In genomic region chr5:133611357-133612020, GRCh38 we compare ENCODE assay signal across 9 cellular contexts. TPM values are rescaled to one million over a fixed set of nuclear protein-coding genes. Genes with fewer than 3 reads are reported as not detected.
A peak's percentile ranks its signal among the peaks of the same experiment; 100 is the strongest.
DNase-seq lines count a peak whose midpoint lies in the region; ATAC-seq lines count a peak whose summit lies in the region.
"Had no signal": no experiment of that assay in that cellular context is flagged by ENCODE, and none has a peak within 500 bp of the region (broad histone marks: within the 10 kb centered on the region; RNA-seq: fewer than 3 reads in every experiment).

No MANE protein-coding gene starts in this region.

- DNase-seq in stimulated activated CD4-positive, alpha-beta T cell treated with anti-CD3 and anti-CD28 coated beads, Interleukin-15, amount 100 ng/mL, for 24 hours: peak; percentile 29
- DNase-seq in stimulated activated CD4-positive, alpha-beta T cell treated with anti-CD3 and anti-CD28 coated beads, Interleukin-1b, Interleukin-23, amount 100 ng/mL, for 48 hours: no peak
- DNase-seq in mesenchymal stem cell (no peak), COLO829 (ENCODE audit: low spot score) (no peak), globus pallidus (ENCODE audit: low spot score) (no peak), MV-4-11 (lab: John Stamatoyannopoulos, UW) (no peak)
- DNase-seq: Kasumi-1 had no signal

- peak overlapping the region; percentile 33 for H3K27ac ChIP-seq in angular gyrus (ENCODE audit: low read depth, low read length)
- no peak overlapping the region for H3K27ac ChIP-seq in mesenchymal stem cell (ENCODE audit: low read length, poor library complexity, severe bottlenecking)

- no peak overlapping the region for H2BK120ac ChIP-seq in mesenchymal stem cell (ENCODE audit: low read depth, low read length)

- H3K14ac ChIP-seq in mesenchymal stem cell (ENCODE audit: low read length in 2 of 2): no peak overlapping the region

- H2AFZ ChIP-seq in mesenchymal stem cell (ENCODE audit: low read depth, low read length): no peak overlapping the region

- no peak overlapping the region for H3K4ac ChIP-seq in mesenchymal stem cell (ENCODE audit: low read depth in 1 of 2, low read length in 2 of 2)

- H3K36me3 ChIP-seq in mesenchymal stem cell (ENCODE audit: control insufficient read depth in 1 of 2, insufficient read depth in 2 of 2, low read depth in 1 of 2, low read length in 2 of 2): no peaks in the 10 kb centered on the region

- no peak for ATAC-seq in GM21381 (IDR thresholded peaks at IDR 0.05; ENCODE audit: unreplicated experiment)

- peaks cover 58 to 99% of the 10 kb centered on the region in 2 experiments for H3K27me3 ChIP-seq in mesenchymal stem cell (ENCODE audit: control insufficient read depth in 1 of 2, insufficient read depth in 1 of 2, low read length in 2 of 2)

- H3K18ac ChIP-seq in mesenchymal stem cell (ENCODE audit: low read depth in 1 of 2, low read length in 2 of 2): no peak overlapping the region

- no peak overlapping the region for H4K8ac ChIP-seq in mesenchymal stem cell (ENCODE audit: low read length)

- peaks cover 18% of the 10 kb centered on the region for H3K4me1 ChIP-seq in mesenchymal stem cell (ENCODE audit: control insufficient read depth, insufficient read depth, low read depth, low read length)

- H3K79me1 ChIP-seq in mesenchymal stem cell (replicated peaks; ENCODE audit: low read length, poor library complexity, severe bottlenecking): no peaks in the 10 kb centered on the region

- WGBS in mesenchymal stem cell: 7% methylated on average over 50 of the region's 67 CpGs

- H4K91ac ChIP-seq in mesenchymal stem cell (ENCODE audit: low read length): no peak overlapping the region

- peak overlapping the region in 1 of 2 experiments; percentile 36 for H3K4me3 ChIP-seq in mesenchymal stem cell (ENCODE audit: insufficient read depth in 1 of 2, low read depth in 1 of 2, low read length in 2 of 2)

- no peak overlapping the region for H2BK5ac ChIP-seq in mesenchymal stem cell (ENCODE audit: low read depth, low read length, poor library complexity, severe bottlenecking)

- H3K9ac ChIP-seq in mesenchymal stem cell (ENCODE audit: low read length): no peak overlapping the region

- H3K9me3 ChIP-seq in mesenchymal stem cell (ENCODE audit: control insufficient read depth, low read length): peaks cover 3% of the 10 kb centered on the region

- no peak overlapping the region for H2BK12ac ChIP-seq in mesenchymal stem cell (ENCODE audit: low read length in 2 of 2)

- H2BK15ac ChIP-seq in mesenchymal stem cell (ENCODE audit: low read depth, poor library complexity, severe bottlenecking): no peak overlapping the region

- H3K23ac ChIP-seq in mesenchymal stem cell (ENCODE audit: low read length in 2 of 2): no peak overlapping the region

- H2AK5ac ChIP-seq in mesenchymal stem cell (ENCODE audit: low read length, severe bottlenecking): no peak overlapping the region

- peak overlapping the region; percentile 66 for H3K4me2 ChIP-seq in mesenchymal stem cell (ENCODE audit: low read length, poor library complexity, severe bottlenecking)

RNA-seq across cellular contexts. Expression of gene FSTL4, which starts 0.9 kb away (rescaled TPM):
- 0.07 TPM for polyA plus RNA-seq in mesenchymal stem cell (2013, experiment 1 of 2)
- polyA plus RNA-seq in mesenchymal stem cell (2013, experiment 2 of 2): 0.01 TPM
